Comparison of ENCODE assay signal across 11 cellular contexts in genomic region chr6:145044606-145045275, GRCh38.
DNase-seq lines count a peak whose midpoint lies in the region; ATAC-seq and TF ChIP-seq lines count a peak whose summit lies in the region.
"Had no signal": no experiment of that assay in that cellular context is flagged by ENCODE, and none has a peak within 500 bp of the region (broad histone marks: within the 10 kb centered on the region; RNA-seq: fewer than 3 reads in every experiment).

No MANE protein-coding gene starts in this region.

- POLR2A ChIA-PET in AG04449 (lab: Yijun Ruan, JAX) = no interaction called here

- ATAC-seq in GM21423 (IDR thresholded peaks at IDR 0.05; ENCODE audit: unreplicated experiment) = no peak
- no peak for ATAC-seq in HG03097 (IDR thresholded peaks at IDR 0.05; ENCODE audit: low FRiP score, unreplicated experiment)
- ATAC-seq in HG02610 (IDR thresholded peaks at IDR 0.05; ENCODE audit: unreplicated experiment) = no peak

- no peak overlapping the region for H3K4me3 ChIP-seq in AG04449 (ENCODE audit: low read depth, low read length)
- H3K4me3 ChIP-seq: HAP-1 had no signal

- no peak for TF ChIP-seq CTCF in AG04449 (IDR thresholded peaks at IDR 0.05; ENCODE audit: insufficient read depth, low read length, missing control alignments)

- CTCF ChIA-PET in AG04449 (lab: Yijun Ruan, JAX) = no interaction called here

- DNase-seq in AG04449 (ENCODE audit: low read depth, low spot score) (peak; percentile 31), HCEC 1CT (peak; percentile 79), astrocyte of the hippocampus (ENCODE audit: low read depth, low spot score) (peak; percentile 39), kidney tubule cell (ENCODE audit: low spot score) (peak; percentile 43), activated gamma-delta T cell (lab: John Stamatoyannopoulos, UW) (no peak)
- DNase-seq: activated naive CD4-positive, alpha-beta T cell treated with anti-CD3 and anti-CD28 coated beads, Interleukin-2, amount 50 U/mL, for 16 hours; COR-L47 had no signal
